18 cellular contexts compared by ENCODE assay signal in the genomic region with DNA sequence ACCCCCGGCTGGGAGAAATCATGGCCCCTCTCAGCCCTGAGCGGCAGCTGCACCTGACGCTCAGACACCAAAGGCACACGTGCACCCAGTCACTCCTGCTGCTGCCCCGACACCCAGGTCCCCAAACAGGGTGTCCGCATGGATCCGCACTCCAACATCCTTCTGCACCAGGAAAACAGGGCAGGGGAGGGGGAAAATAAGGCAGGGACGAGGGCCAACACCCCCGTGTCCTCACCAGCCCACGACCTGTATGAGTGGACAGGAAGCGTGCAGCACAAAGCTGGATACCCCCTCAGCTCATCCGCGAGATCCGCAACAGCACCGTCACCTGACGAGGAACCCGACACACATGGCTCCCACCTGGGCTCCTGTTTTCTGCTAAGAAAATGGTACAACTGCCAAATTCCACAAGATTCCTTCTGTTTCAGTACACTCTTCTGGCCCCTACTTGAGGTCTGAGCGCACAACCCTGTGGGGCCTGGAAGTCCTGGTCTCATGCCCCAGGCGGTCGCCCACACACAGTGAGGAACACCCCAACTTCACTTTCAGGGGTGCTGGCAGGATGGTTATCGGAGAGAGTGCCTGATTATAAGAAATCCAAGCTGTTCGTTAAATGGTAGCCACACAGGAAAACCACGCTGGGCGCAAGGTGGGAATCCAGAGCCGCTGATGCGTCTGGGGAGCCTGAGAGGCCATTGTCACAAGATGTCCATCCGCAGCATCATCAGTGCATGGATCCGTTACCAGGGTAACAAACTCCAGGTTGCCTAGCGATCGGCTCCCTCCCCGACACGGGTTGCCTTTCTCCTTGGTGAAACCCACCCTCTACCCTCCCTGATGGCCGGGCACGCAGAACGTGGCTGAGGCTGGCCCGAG.
DNase-seq lines count a peak whose midpoint lies in the region; ATAC-seq, FAIRE-seq and TF ChIP-seq lines count a peak whose summit lies in the region.
"Had no signal": no experiment of that assay in that cellular context is flagged by ENCODE, and none has a peak within 500 bp of the region (broad histone marks: within the 10 kb centered on the region; RNA-seq: fewer than 3 reads in every experiment).

No MANE protein-coding gene starts in this region.

- H2BK12ac ChIP-seq in H9 (ENCODE audit: insufficient read length, low read depth, low read length), result no peak overlapping the region

- H3K27ac Mint-ChIP-seq in H9 (peak overlapping the region in 2 of 3 experiments; percentile 85 to 90; a peak in 3 of 7 replicates), astrocyte (ENCODE audit: unreplicated experiment) (peak overlapping the region; percentile 58), nephron progenitor cell (peak overlapping the region; percentile 88)
- H3K27ac Mint-ChIP-seq: activated T-helper 17 cell treated with anti-CD3 and anti-CD28 coated beads, Interleukin-2, amount 50 U/mL, for 72 hours; B cell; stimulated activated naive CD8-positive, alpha-beta T cell treated with anti-CD3 and anti-CD28 coated beads, Interleukin-15, Interleukin-2, amounts not matched to agents 100 ng/mL and 50 ng/mL, for 24 hours; T-helper 1 cell treated with Interleukin-12 subunit alpha and Interleukin-12 subunit beta and Interleukin-4 antibody, amounts not matched to agents 30 μg/mL and 1 μg/mL, for 36 hours had no signal

- no peak for DNase-seq in H9
- DNase-seq in astrocyte (ENCODE audit: low read depth), result no peak
- DNase-seq in nephron progenitor cell, result no peak
- no peak for DNase-seq in substantia nigra (lab: John Stamatoyannopoulos, UW)
- DNase-seq in SKM-1 treated with dmso at 0.1 percent for 144 hours (lab: John Stamatoyannopoulos, UW; ENCODE audit: unreplicated experiment), result no peak
- DNase-seq in NCI-H2107 (lab: John Stamatoyannopoulos, UW), result no peak
- DNase-seq: central memory CD4-positive, alpha-beta T cell; effector memory CD4-positive, alpha-beta T cell; KBM-7; NCI-H1930; NCI-H510A had no signal

- no peaks in the 10 kb centered on the region for H3K23me2 ChIP-seq in H9 (ENCODE audit: insufficient read length, low read depth, low read length, poor library complexity, severe bottlenecking)

- no peak overlapping the region for H3T11ph ChIP-seq in H9 (ENCODE audit: low read length)

- no peak overlapping the region for H2AK5ac ChIP-seq in H9 (ENCODE audit: insufficient read length, low read length)

- H3K36me3 ChIP-seq in astrocyte (ENCODE audit: insufficient read depth, low read length), result no peaks in the 10 kb centered on the region

- H3K9me3 Mint-ChIP-seq in H9 (no peaks in the 10 kb centered on the region; a peak in 1 of 5 replicates), astrocyte (ENCODE audit: unreplicated experiment) (no peaks in the 10 kb centered on the region), nephron progenitor cell (no peaks in the 10 kb centered on the region)
- H3K9me3 Mint-ChIP-seq: activated T-helper 17 cell treated with anti-CD3 and anti-CD28 coated beads, Interleukin-2, amount 50 U/mL, for 72 hours; nephron; stimulated activated naive CD8-positive, alpha-beta T cell treated with anti-CD3 and anti-CD28 coated beads, Interleukin-15, Interleukin-2, amounts not matched to agents 100 ng/mL and 50 ng/mL, for 24 hours; T-helper 1 cell treated with Interleukin-12 subunit alpha and Interleukin-12 subunit beta and Interleukin-4 antibody, amounts not matched to agents 30 μg/mL and 1 μg/mL, for 36 hours had no signal

- no peak for TF ChIP-seq CTCF in H9 (conservative IDR thresholded peaks at IDR 0.05)
- no peak for TF ChIP-seq CTCF in astrocyte (IDR thresholded peaks at IDR 0.05; ENCODE audit: insufficient read depth, low read depth, low read length)
- no peak for TF ChIP-seq CTCF in nephron progenitor cell (IDR thresholded peaks at IDR 0.05)

- H3K27ac ChIP-seq in H9 (ENCODE audit: insufficient read length, low read depth, low read length) (no peak overlapping the region), astrocyte (ENCODE audit: low read depth, low read length) (no peak overlapping the region), substantia nigra (ENCODE audit: low read depth, low read length, poor library complexity, severe bottlenecking) (peak overlapping the region; percentile 67)

- no peak overlapping the region for H2BK20ac ChIP-seq in H9 (ENCODE audit: low read depth, low read length, poor library complexity, severe bottlenecking)

- H3K9me3 ChIP-seq in H9 (ENCODE audit: control insufficient read depth, low read depth, low read length), result no peaks in the 10 kb centered on the region
- no peaks in the 10 kb centered on the region for H3K9me3 ChIP-seq in astrocyte (ENCODE audit: insufficient read depth, low read depth, low read length)

- ATAC-seq in HG02642 (IDR thresholded peaks at IDR 0.05; ENCODE audit: poor library complexity, unreplicated experiment), result no peak
- ATAC-seq: activated T-helper 17 cell treated with anti-CD3 and anti-CD28 coated beads, Interleukin-2, amount 50 U/mL, for 72 hours had no signal

- H4K8ac ChIP-seq in H9 (replicated peaks; ENCODE audit: insufficient read length, low read depth, low read length), result no peak overlapping the region

- H3K79me2 ChIP-seq in H9 (ENCODE audit: insufficient read depth, low read length) (peaks cover 24% of the 10 kb centered on the region; the same call in 1 of the 2 replicates), astrocyte (ENCODE audit: insufficient read depth, low read length) (peaks cover 65% of the 10 kb centered on the region)

- H3K4me1 Mint-ChIP-seq in H9, result peaks cover 26 to 36% of the 10 kb centered on the region in 2 experiments
- peaks cover 27% of the 10 kb centered on the region for H3K4me1 Mint-ChIP-seq in astrocyte (ENCODE audit: low read depth, unreplicated experiment)
- peaks cover 46% of the 10 kb centered on the region for H3K4me1 Mint-ChIP-seq in nephron progenitor cell
- H3K4me1 Mint-ChIP-seq: activated T-helper 17 cell treated with anti-CD3 and anti-CD28 coated beads, Interleukin-2, amount 50 U/mL, for 72 hours; B cell had no signal

- H3K27me3 ChIP-seq in H9 (ENCODE audit: insufficient read depth, low read length) (no peaks in the 10 kb centered on the region), astrocyte (ENCODE audit: insufficient read depth, low read length) (no peaks in the 10 kb centered on the region)

- H2AFZ ChIP-seq in H9 (ENCODE audit: low read length), result no peak overlapping the region
- no peak overlapping the region for H2AFZ ChIP-seq in astrocyte (ENCODE audit: low read depth, low read length)

- H3K4ac ChIP-seq in H9 (ENCODE audit: low read depth, low read length), result no peak overlapping the region

- no peak overlapping the region for H2BK120ac ChIP-seq in H9 (ENCODE audit: low read depth, low read length, poor library complexity, severe bottlenecking)

- H3K23ac ChIP-seq in H9 (ENCODE audit: insufficient read length, low read depth, low read length), result no peak overlapping the region

- no peak overlapping the region for H4K5ac ChIP-seq in H9 (ENCODE audit: insufficient read length, low read depth, low read length)

- H3K4me3 ChIP-seq in astrocyte (ENCODE audit: insufficient read depth, low read depth, low read length), result no peak overlapping the region

- H3K4me1 ChIP-seq in H9 (ENCODE audit: insufficient read depth, low read length) (no peaks in the 10 kb centered on the region; the same call in 1 of the 2 replicates), astrocyte (ENCODE audit: insufficient read depth, low read length) (peaks cover 11% of the 10 kb centered on the region)

- no peak overlapping the region for H3K4me3 Mint-ChIP-seq in H9
- no peak overlapping the region for H3K4me3 Mint-ChIP-seq in astrocyte (ENCODE audit: unreplicated experiment)
- no peak overlapping the region for H3K4me3 Mint-ChIP-seq in nephron progenitor cell
- H3K4me3 Mint-ChIP-seq: activated T-helper 17 cell treated with anti-CD3 and anti-CD28 coated beads, Interleukin-2, amount 50 U/mL, for 72 hours; B cell; nephron; stimulated activated naive CD8-positive, alpha-beta T cell treated with anti-CD3 and anti-CD28 coated beads, Interleukin-15, Interleukin-2, amounts not matched to agents 100 ng/mL and 50 ng/mL, for 24 hours; T-helper 1 cell treated with Interleukin-12 subunit alpha and Interleukin-12 subunit beta and Interleukin-4 antibody, amounts not matched to agents 30 μg/mL and 1 μg/mL, for 36 hours had no signal

- H3K36me3 Mint-ChIP-seq in H9 (ENCODE audit: insufficient read depth in 1 of 3, low read depth in 3 of 3) (peaks cover 38 to 74% (median 60%) of the 10 kb centered on the region in 3 experiments), astrocyte (ENCODE audit: low read depth, unreplicated experiment) (peaks cover 10% of the 10 kb centered on the region), nephron progenitor cell (ENCODE audit: low read depth) (peaks cover 25% of the 10 kb centered on the region)

- no peak overlapping the region for H3K14ac ChIP-seq in H9 (ENCODE audit: insufficient read depth, low read length)

- H3K79me1 ChIP-seq in H9 (ENCODE audit: insufficient read depth, low read depth, low read length, poor library complexity, severe bottlenecking), result peaks cover 8% of the 10 kb centered on the region

- H2BK5ac ChIP-seq in H9 (ENCODE audit: insufficient read length, low read length), result no peak overlapping the region

- H4K20me1 ChIP-seq in H9 (ENCODE audit: control insufficient read depth, insufficient read depth, insufficient read length) (no peaks in the 10 kb centered on the region), astrocyte (ENCODE audit: insufficient read depth, low read length) (peaks cover 91% of the 10 kb centered on the region)

- no peak overlapping the region for H3K56ac ChIP-seq in H9 (ENCODE audit: insufficient read length, low read depth, low read length)

- H3K9ac ChIP-seq in H9 (ENCODE audit: extremely low read depth, insufficient read length, low read length) (no peak overlapping the region), astrocyte (ENCODE audit: low read length) (no peak overlapping the region)

- no peak overlapping the region for H3K4me2 ChIP-seq in H9 (ENCODE audit: insufficient read depth, insufficient read length, low read length)
- no peak overlapping the region for H3K4me2 ChIP-seq in astrocyte (ENCODE audit: low read length)

- WGBS in H9 (ENCODE audit: extremely low coverage, insufficient read length, low lambda C conversion rate), result no CpG with 5 or more reads among the region's 36 CpGs

- no peak for FAIRE-seq in astrocyte (lab: Jason Lieb, UNC)
- FAIRE-seq: D721Med had no signal

- H3K27me3 Mint-ChIP-seq in H9 (ENCODE audit: low read depth) (no peaks in the 10 kb centered on the region; the same call in 1 of the 2 replicates), astrocyte (ENCODE audit: low read depth, unreplicated experiment) (no peaks in the 10 kb centered on the region), nephron progenitor cell (ENCODE audit: low read depth, poor library complexity) (no peaks in the 10 kb centered on the region)
- H3K27me3 Mint-ChIP-seq: stimulated activated naive CD8-positive, alpha-beta T cell treated with anti-CD3 and anti-CD28 coated beads, Interleukin-15, Interleukin-2, amounts not matched to agents 100 ng/mL and 50 ng/mL, for 24 hours had no signal

- no peak overlapping the region for H2BK15ac ChIP-seq in H9 (ENCODE audit: low read depth, low read length)

- no peak overlapping the region for H3K18ac ChIP-seq in H9 (ENCODE audit: insufficient read length, low read depth, low read length)

- no peak overlapping the region for H4K91ac ChIP-seq in H9 (ENCODE audit: insufficient read length, low read depth, low read length)
